19 cellular contexts compared by ENCODE assay signal in genomic region chr16:49825006-49825405, GRCh38. TPM values are rescaled to one million over a fixed set of nuclear protein-coding genes. Genes with fewer than 3 reads are reported as not detected.
A peak's percentile ranks its signal among the peaks of the same experiment; 100 is the strongest.
DNase-seq lines count a peak whose midpoint lies in the region; ATAC-seq and TF ChIP-seq lines count a peak whose summit lies in the region.
"Had no signal": no experiment of that assay in that cellular context is flagged by ENCODE, and none has a peak within 500 bp of the region (broad histone marks: within the 10 kb centered on the region; RNA-seq: fewer than 3 reads in every experiment).

No MANE protein-coding gene starts in this region.

- TF ChIP-seq POLR2A in gastrocnemius medialis (IDR thresholded peaks at IDR 0.05): no peak

- H3K9me3 ChIP-seq in BLaER1: no peaks in the 10 kb centered on the region
- H3K9me3 ChIP-seq in lower lobe of right lung: no peaks in the 10 kb centered on the region
- no peaks in the 10 kb centered on the region for H3K9me3 ChIP-seq in gastrocnemius medialis

- peak overlapping the region; percentile 62 for H3K4me2 ChIP-seq in BLaER1
- H3K4me2 ChIP-seq: KMS-11 had no signal

- in situ Hi-C loops in gastrocnemius medialis (cut with MboI; ENCODE audit: low sequenced_read_pairs in 4 of 4): no loop called here

- H3K4me1 ChIP-seq in BLaER1: peaks cover 87% of the 10 kb centered on the region
- peaks cover 57% of the 10 kb centered on the region for H3K4me1 ChIP-seq in lower lobe of right lung
- H3K4me1 ChIP-seq in gastrocnemius medialis: peaks cover 88 to 97% of the 10 kb centered on the region in 2 donors

- no peak for TF ChIP-seq CTCF in lower lobe of right lung (IDR thresholded peaks at IDR 0.05)
- no peak for TF ChIP-seq CTCF in gastrocnemius medialis (IDR thresholded peaks at IDR 0.05 in 4 of 5, conservative IDR thresholded peaks at IDR 0.05 in 1 of 5)

- no peak overlapping the region for H3K9ac ChIP-seq in BLaER1
- H3K9ac ChIP-seq: KMS-11 had no signal

- DNase-seq in dermis blood vessel endothelial cell (peak; percentile 76), lower lobe of right lung (no peak), gastrocnemius medialis (no peak), GF-D8 (lab: John Stamatoyannopoulos, UW) (no peak), NCI-H1417 treated with DMSO at 0.1 percent for 48 hours (lab: John Stamatoyannopoulos, UW) (no peak)
- DNase-seq in activated CD4-positive, alpha-beta T cell treated with anti-CD3 and anti-CD28 coated beads, Interleukin-2, amount 50 U/mL, for 4 hours: no peak
- DNase-seq: DMS53, GDM1, GOT3, HCEC 1CT, IMR-90, NCI-H1105, NCI-H2029 treated with DMSO at 0.1 percent for 48 hours, NCI-H226, NCI-H510A treated with DMSO at 0.1 percent for 48 hours, NCI-H748 treated with DMSO at 0.1 percent for 48 hours had no signal

- no peaks in the 10 kb centered on the region for H4K20me1 ChIP-seq in BLaER1

- intact Hi-C loops in lower lobe of right lung (cut with DNase I): no loop called here
- intact Hi-C loops in gastrocnemius medialis (cut with DNase I; ENCODE audit: low total_unique reads): no loop called here

- H3K36me3 ChIP-seq in BLaER1 (no peaks in the 10 kb centered on the region), lower lobe of right lung (no peaks in the 10 kb centered on the region), gastrocnemius medialis (no peaks in the 10 kb centered on the region)

- H3K4me3 ChIP-seq in BLaER1 (no peak overlapping the region), lower lobe of right lung (no peak overlapping the region), gastrocnemius medialis (no peak overlapping the region)

- no peak overlapping the region for H3K27ac ChIP-seq in BLaER1
- peak overlapping the region; percentile 65 for H3K27ac ChIP-seq in lower lobe of right lung
- H3K27ac ChIP-seq in gastrocnemius medialis: peak overlapping the region; percentile 87 to 98 (median 96)
- H3K27ac ChIP-seq: KMS-11 had no signal

- ATAC-seq in lower lobe of right lung: no peak
- no peak for ATAC-seq in gastrocnemius medialis
- ATAC-seq: Panc1 had no signal

- H3K27me3 ChIP-seq in BLaER1 (no peaks in the 10 kb centered on the region), lower lobe of right lung (ENCODE audit: low read depth) (no peaks in the 10 kb centered on the region), gastrocnemius medialis (no peaks in the 10 kb centered on the region)

RNA-seq across cellular contexts. Expression of gene ZNF423, which starts 30.9 kb away (rescaled TPM):
- total RNA-seq in dermis blood vessel endothelial cell (7.1 and 13.4 TPM in 2 replicates), lower lobe of right lung (10.7 TPM), gastrocnemius medialis (10 to 100 TPM in 3 of 4 donors, 1 to 10 TPM in 1; 8.4 to 15.8 (median 12.5) TPM)
